ENCODE assay signal across 1 cellular context in the genomic region with DNA sequence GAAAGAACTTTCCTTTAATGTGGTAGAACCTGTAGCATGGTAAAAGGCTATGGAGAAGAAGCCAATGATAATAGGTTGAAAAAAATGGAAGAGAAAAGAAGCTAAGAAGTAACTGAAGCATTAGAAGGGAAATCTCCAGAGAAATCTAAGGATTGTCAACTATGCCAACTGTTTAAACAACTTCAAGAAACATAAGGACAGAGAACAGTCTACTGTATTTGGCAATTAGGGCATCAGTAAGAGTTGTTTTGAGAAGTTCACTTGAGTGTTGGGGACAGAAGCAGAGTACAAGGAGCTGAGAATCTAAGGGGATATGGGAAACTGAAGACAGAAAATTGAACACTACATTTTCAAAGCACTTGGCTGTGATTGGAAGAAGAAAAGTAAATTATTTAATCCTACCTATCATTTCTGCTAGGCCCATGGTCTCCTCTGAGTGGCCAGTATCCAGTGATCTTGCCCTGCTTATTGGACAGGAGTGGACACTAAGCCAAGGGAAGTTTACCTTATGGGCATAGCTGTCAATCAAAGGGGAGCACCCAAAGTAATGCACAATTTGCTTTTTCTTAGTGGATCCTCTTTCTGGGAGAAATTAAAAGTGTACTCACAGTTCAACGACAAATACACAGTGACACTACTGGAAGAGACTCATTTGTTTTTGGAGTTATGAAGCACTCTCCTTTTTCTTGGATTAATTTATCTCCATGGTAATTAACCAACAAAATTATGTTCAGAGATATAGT.
TF ChIP-seq lines count a peak whose summit lies in the region.

No MANE protein-coding gene starts in this region.

TF ChIP-seq in GM23338, 12 proteins besides CTCF, POLR2A, EP300 and RAD21 (continued from another document):
- TF ChIP-seq, protein P1, sequence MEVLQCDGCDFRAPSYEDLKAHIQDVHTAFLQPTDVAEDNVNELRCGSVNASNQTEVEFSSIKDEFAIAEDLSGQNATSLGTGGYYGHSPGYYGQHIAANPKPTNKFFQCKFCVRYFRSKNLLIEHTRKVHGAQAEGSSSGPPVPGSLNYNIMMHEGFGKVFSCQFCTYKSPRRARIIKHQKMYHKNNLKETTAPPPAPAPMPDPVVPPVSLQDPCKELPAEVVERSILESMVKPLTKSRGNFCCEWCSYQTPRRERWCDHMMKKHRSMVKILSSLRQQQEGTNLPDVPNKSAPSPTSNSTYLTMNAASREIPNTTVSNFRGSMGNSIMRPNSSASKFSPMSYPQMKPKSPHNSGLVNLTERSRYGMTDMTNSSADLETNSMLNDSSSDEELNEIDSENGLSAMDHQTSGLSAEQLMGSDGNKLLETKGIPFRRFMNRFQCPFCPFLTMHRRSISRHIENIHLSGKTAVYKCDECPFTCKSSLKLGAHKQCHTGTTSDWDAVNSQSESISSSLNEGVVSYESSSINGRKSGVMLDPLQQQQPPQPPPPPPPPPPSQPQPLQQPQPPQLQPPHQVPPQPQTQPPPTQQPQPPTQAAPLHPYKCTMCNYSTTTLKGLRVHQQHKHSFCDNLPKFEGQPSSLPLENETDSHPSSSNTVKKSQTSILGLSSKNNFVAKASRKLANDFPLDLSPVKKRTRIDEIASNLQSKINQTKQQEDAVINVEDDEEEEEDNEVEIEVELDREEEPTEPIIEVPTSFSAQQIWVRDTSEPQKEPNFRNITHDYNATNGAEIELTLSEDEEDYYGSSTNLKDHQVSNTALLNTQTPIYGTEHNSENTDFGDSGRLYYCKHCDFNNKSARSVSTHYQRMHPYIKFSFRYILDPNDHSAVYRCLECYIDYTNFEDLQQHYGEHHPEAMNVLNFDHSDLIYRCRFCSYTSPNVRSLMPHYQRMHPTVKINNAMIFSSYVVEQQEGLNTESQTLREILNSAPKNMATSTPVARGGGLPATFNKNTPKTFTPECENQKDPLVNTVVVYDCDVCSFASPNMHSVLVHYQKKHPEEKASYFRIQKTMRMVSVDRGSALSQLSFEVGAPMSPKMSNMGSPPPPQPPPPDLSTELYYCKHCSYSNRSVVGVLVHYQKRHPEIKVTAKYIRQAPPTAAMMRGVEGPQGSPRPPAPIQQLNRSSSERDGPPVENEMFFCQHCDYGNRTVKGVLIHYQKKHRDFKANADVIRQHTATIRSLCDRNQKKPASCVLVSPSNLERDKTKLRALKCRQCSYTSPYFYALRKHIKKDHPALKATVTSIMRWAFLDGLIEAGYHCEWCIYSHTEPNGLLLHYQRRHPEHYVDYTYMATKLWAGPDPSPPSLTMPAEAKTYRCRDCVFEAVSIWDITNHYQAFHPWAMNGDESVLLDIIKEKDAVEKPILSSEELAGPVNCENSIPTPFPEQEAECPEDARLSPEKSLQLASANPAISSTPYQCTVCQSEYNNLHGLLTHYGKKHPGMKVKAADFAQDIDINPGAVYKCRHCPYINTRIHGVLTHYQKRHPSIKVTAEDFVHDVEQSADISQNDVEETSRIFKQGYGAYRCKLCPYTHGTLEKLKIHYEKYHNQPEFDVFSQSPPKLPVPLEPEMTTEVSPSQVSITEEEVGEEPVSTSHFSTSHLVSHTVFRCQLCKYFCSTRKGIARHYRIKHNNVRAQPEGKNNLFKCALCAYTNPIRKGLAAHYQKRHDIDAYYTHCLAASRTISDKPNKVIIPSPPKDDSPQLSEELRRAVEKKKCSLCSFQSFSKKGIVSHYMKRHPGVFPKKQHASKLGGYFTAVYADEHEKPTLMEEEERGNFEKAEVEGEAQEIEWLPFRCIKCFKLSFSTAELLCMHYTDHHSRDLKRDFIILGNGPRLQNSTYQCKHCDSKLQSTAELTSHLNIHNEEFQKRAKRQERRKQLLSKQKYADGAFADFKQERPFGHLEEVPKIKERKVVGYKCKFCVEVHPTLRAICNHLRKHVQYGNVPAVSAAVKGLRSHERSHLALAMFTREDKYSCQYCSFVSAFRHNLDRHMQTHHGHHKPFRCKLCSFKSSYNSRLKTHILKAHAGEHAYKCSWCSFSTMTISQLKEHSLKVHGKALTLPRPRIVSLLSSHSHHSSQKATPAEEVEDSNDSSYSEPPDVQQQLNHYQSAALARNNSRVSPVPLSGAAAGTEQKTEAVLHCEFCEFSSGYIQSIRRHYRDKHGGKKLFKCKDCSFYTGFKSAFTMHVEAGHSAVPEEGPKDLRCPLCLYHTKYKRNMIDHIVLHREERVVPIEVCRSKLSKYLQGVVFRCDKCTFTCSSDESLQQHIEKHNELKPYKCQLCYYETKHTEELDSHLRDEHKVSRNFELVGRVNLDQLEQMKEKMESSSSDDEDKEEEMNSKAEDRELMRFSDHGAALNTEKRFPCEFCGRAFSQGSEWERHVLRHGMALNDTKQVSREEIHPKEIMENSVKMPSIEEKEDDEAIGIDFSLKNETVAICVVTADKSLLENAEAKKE (CRISPR knock-in tag; IDR thresholded peaks at IDR 0.05) = no peak
- TF ChIP-seq CREB1 (CRISPR knock-in tag; IDR thresholded peaks at IDR 0.05; ENCODE audit: low read depth) (no peak), POLR2AphosphoS5 (IDR thresholded peaks at IDR 0.05; ENCODE audit: low read depth) (no peak), EZH2phosphoT487 (IDR thresholded peaks at IDR 0.05; ENCODE audit: unreplicated experiment) (no peak)
